ENCODE assay signal across 7 cellular contexts in genomic region chr12:104434129-104434528, GRCh38. TPM values are rescaled to one million over a fixed set of nuclear protein-coding genes. Genes with fewer than 3 reads are reported as not detected.
"Had no signal": no experiment of that assay in that cellular context is flagged by ENCODE, and none has a peak within 500 bp of the region (broad histone marks: within the 10 kb centered on the region; RNA-seq: fewer than 3 reads in every experiment).

No MANE protein-coding gene starts in this region.

- DNase-seq: IMR-90, KBM-7, KG1 had no signal

- ATAC-seq: HepG2 had no signal

- H3K27ac Mint-ChIP-seq: IgD-negative memory B cell had no signal

- H3K4me3 Mint-ChIP-seq: IgD-negative memory B cell had no signal

- H3K36me3 Mint-ChIP-seq: IgD-negative memory B cell had no signal

- H3K9me3 Mint-ChIP-seq: IgD-negative memory B cell had no signal

- FAIRE-seq: HepG2, HTR-8/SVneo had no signal

- H3K27ac ChIP-seq: HL-60 had no signal

RNA-seq across cellular contexts. Expression of gene CHST11, which starts 22.6 kb away (rescaled TPM):
- total RNA-seq: HepG2 had no signal
